8 cellular contexts compared by ENCODE assay signal in genomic region chr20:3202965-3203314, GRCh38. TPM values are rescaled to one million over a fixed set of nuclear protein-coding genes. Genes with fewer than 3 reads are reported as not detected.
DNase-seq lines count a peak whose midpoint lies in the region; ATAC-seq and TF ChIP-seq lines count a peak whose summit lies in the region.

No MANE protein-coding gene starts in this region.

- H4K20me1 ChIP-seq in OCI-LY3 (ENCODE audit: insufficient read depth, low read length) (no peaks in the 10 kb centered on the region), osteoblast (ENCODE audit: insufficient read depth, low read length) (no peaks in the 10 kb centered on the region)

- H3K27me3 Mint-ChIP-seq in CD8-positive, alpha-beta memory T cell = no peaks in the 10 kb centered on the region
- H3K27me3 Mint-ChIP-seq in effector memory CD8-positive, alpha-beta T cell = no peaks in the 10 kb centered on the region

- peak overlapping the region; percentile 50 to 96 (median 93) for H3K4me3 Mint-ChIP-seq in CD8-positive, alpha-beta memory T cell
- peak overlapping the region; percentile 98 to 99 for H3K4me3 Mint-ChIP-seq in effector memory CD8-positive, alpha-beta T cell

- H3K79me2 ChIP-seq in OCI-LY3 (ENCODE audit: low read length) = peaks cover 24% of the 10 kb centered on the region
- peaks cover 25% of the 10 kb centered on the region for H3K79me2 ChIP-seq in osteoblast (ENCODE audit: insufficient read depth, low read length)

- H3K4me1 Mint-ChIP-seq in CD8-positive, alpha-beta memory T cell = peaks cover 11 to 30% (median 17%) of the 10 kb centered on the region in 3 donors
- peaks cover 15 to 28% of the 10 kb centered on the region in 2 donors for H3K4me1 Mint-ChIP-seq in effector memory CD8-positive, alpha-beta T cell (ENCODE audit: low read depth in 2 of 2)

- H3K36me3 Mint-ChIP-seq in CD8-positive, alpha-beta memory T cell = peaks cover 0 to 42% (median 10%) of the 10 kb centered on the region in 3 donors
- H3K36me3 Mint-ChIP-seq in effector memory CD8-positive, alpha-beta T cell (ENCODE audit: insufficient read depth) = peaks cover 57% of the 10 kb centered on the region

- H3K4me1 ChIP-seq in CD8-positive, alpha-beta memory T cell (ENCODE audit: insufficient read depth, low read length) = peaks cover 13% of the 10 kb centered on the region
- H3K4me1 ChIP-seq in OCI-LY3 (ENCODE audit: low read length) (peaks cover 7% of the 10 kb centered on the region; the same call in 1 of the 2 replicates), osteoblast (ENCODE audit: insufficient read depth, low read length) (peaks cover 6% of the 10 kb centered on the region)

- peak overlapping the region in 6 of 8 donors; percentile 27 to 97 (median 94) for H3K27ac Mint-ChIP-seq in CD8-positive, alpha-beta memory T cell
- H3K27ac Mint-ChIP-seq in effector memory CD8-positive, alpha-beta T cell = peak overlapping the region; percentile 96 to 99

- no peaks in the 10 kb centered on the region for H3K27me3 ChIP-seq in CD8-positive, alpha-beta memory T cell (ENCODE audit: insufficient read depth, low read length, poor library complexity, severe bottlenecking)
- no peaks in the 10 kb centered on the region for H3K27me3 ChIP-seq in OCI-LY3 (ENCODE audit: low read depth, low read length)
- H3K27me3 ChIP-seq in osteoblast (ENCODE audit: insufficient read depth, low read length) = no peaks in the 10 kb centered on the region

- CTCF ChIA-PET in CD8-positive, alpha-beta memory T cell (lab: Charles Lee) = interaction anchor here (1.0 to 1.5 kb wide), 2 partner anchors 16 to 149 kb away, joined by 3 to 6 read pairs; no protein-coding TSS in a partner anchor

- H3K36me3 ChIP-seq in CD8-positive, alpha-beta memory T cell (ENCODE audit: insufficient read depth, low read length) = peaks cover 22% of the 10 kb centered on the region
- peaks cover 31% of the 10 kb centered on the region for H3K36me3 ChIP-seq in OCI-LY3 (replicated peaks; ENCODE audit: low read depth, low read length)
- H3K36me3 ChIP-seq in osteoblast (ENCODE audit: insufficient read depth, low read length) = peaks cover 29% of the 10 kb centered on the region

- H3K9ac ChIP-seq in OCI-LY3 (ENCODE audit: low read length) = peak overlapping the region; percentile 95

- no peaks in the 10 kb centered on the region for H3K9me3 ChIP-seq in CD8-positive, alpha-beta memory T cell (ENCODE audit: low read length)
- H3K9me3 ChIP-seq in OCI-LY3 (ENCODE audit: insufficient read depth, low read length) (no peaks in the 10 kb centered on the region), osteoblast (ENCODE audit: low read depth, low read length) (no peaks in the 10 kb centered on the region)

- peak overlapping the region; percentile 91 for H3K27ac ChIP-seq in CD8-positive, alpha-beta memory T cell (ENCODE audit: low read depth, low read length)
- H3K27ac ChIP-seq in OCI-LY3 (ENCODE audit: low read length) (no peak overlapping the region), osteoblast (ENCODE audit: low read depth, low read length) (peak overlapping the region; percentile 80)

- no peak for DNase-seq in CD8-positive, alpha-beta memory T cell
- DNase-seq in effector memory CD8-positive, alpha-beta T cell = no peak
- no peak for DNase-seq in osteoblast (ENCODE audit: insufficient read length, low spot score, missing footprints)
- DNase-seq in NCI-H82 treated with DMSO at 0.1 percent for 48 hours (lab: John Stamatoyannopoulos, UW; ENCODE audit: unreplicated experiment) = no peak
- DNase-seq in superior temporal gyrus (ENCODE audit: extremely low spot score) = no peak
- no peak for DNase-seq in AML-193 (lab: John Stamatoyannopoulos, UW)

- TF ChIP-seq CTCF in OCI-LY3 (IDR thresholded peaks at IDR 0.05; ENCODE audit: low read depth, low read length) (no peak), osteoblast (IDR thresholded peaks at IDR 0.05; ENCODE audit: extremely low read depth, low read depth, low read length) (no peak)

- H3K4me2 ChIP-seq in OCI-LY3 (ENCODE audit: low read length) = peak overlapping the region; percentile 76
- peak overlapping the region; percentile 97 for H3K4me2 ChIP-seq in osteoblast (ENCODE audit: insufficient read depth, low read length)

- H2AFZ ChIP-seq in OCI-LY3 (ENCODE audit: low read depth, low read length) = no peak overlapping the region
- H2AFZ ChIP-seq in osteoblast (ENCODE audit: low read length) = peak overlapping the region; percentile 91

- POLR2A ChIA-PET in CD8-positive, alpha-beta memory T cell (lab: Charles Lee) = no interaction called here

- no peaks in the 10 kb centered on the region for H3K9me3 Mint-ChIP-seq in CD8-positive, alpha-beta memory T cell
- H3K9me3 Mint-ChIP-seq in effector memory CD8-positive, alpha-beta T cell = no peaks in the 10 kb centered on the region

- H3K4me3 ChIP-seq in CD8-positive, alpha-beta memory T cell (ENCODE audit: low read length) = peak overlapping the region; percentile 97
- H3K4me3 ChIP-seq in OCI-LY3 (ENCODE audit: low read length) = peak overlapping the region; percentile 89
- H3K4me3 ChIP-seq in osteoblast (ENCODE audit: insufficient read depth, low read length) = peak overlapping the region; percentile 80

- no peak for ATAC-seq in effector memory CD8-positive, alpha-beta T cell (replicated peaks)
- ATAC-seq in HG02852 (IDR thresholded peaks at IDR 0.05; ENCODE audit: unreplicated experiment) = no peak

RNA-seq across cellular contexts. Expression of gene DDRGK1, which starts 1.5 kb away (rescaled TPM):
- total RNA-seq in CD8-positive, alpha-beta memory T cell = 10 to 100 TPM; 75.3 to 77.9 TPM
- polyA plus RNA-seq in CD8-positive, alpha-beta memory T cell = 58.1 TPM
- total RNA-seq in osteoblast = 25.9 and 26.8 TPM in 2 replicates

RNA-seq across cellular contexts. Expression of gene ITPA, which starts 6.4 kb away (rescaled TPM):
- 10 to 100 TPM; 90.4 to 98.2 TPM for total RNA-seq in CD8-positive, alpha-beta memory T cell
- 60.8 TPM for polyA plus RNA-seq in CD8-positive, alpha-beta memory T cell
- 29.8 and 34.0 TPM in 2 replicates for total RNA-seq in osteoblast

RNA-seq across cellular contexts. Expression of gene LZTS3, which starts 29.6 kb away (rescaled TPM):
- 1 to 10 TPM in 1 of 2 experiments, under 1 TPM in 1; 0.97 to 1.0 TPM for total RNA-seq in CD8-positive, alpha-beta memory T cell
- polyA plus RNA-seq in CD8-positive, alpha-beta memory T cell = 0.35 TPM
- 2.4 and 3.6 TPM in 2 replicates for total RNA-seq in osteoblast

RNA-seq across cellular contexts. Expression of gene SLC4A11, which starts 36.0 kb away (rescaled TPM):
- total RNA-seq in CD8-positive, alpha-beta memory T cell = 1 to 10 TPM; 3.1 to 3.5 TPM
- polyA plus RNA-seq in CD8-positive, alpha-beta memory T cell = 0.46 TPM
- total RNA-seq in osteoblast = under 0.01 TPM in 2 replicates

RNA-seq across cellular contexts. Expression of gene FASTKD5, which starts 43.3 kb away (rescaled TPM):
- total RNA-seq in CD8-positive, alpha-beta memory T cell = 10 to 100 TPM; 26.7 to 27.0 TPM
- polyA plus RNA-seq in CD8-positive, alpha-beta memory T cell = 14.6 TPM
- 8.3 and 9.4 TPM in 2 replicates for total RNA-seq in osteoblast
